13 cellular contexts compared by ENCODE assay signal in the genomic region with DNA sequence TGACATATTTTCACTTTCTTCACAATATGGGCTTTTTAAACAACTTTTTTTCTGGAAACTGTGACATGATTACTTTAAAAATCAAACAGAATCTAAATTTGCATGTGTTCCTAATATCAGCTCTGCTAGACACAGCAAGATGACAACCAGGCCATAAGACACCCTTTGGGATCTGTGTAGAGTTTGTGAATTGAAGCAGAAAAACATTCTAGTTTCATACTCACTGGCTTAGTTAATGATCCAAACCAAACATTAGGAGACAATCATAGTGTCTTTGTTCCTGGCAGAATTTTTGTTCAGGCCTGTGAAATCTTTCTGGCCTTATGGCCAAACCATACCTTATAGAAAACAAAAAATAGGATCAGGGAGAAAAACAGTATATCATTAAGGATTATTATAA.
DNase-seq lines count a peak whose midpoint lies in the region; ATAC-seq and TF ChIP-seq lines count a peak whose summit lies in the region.
"Had no signal": no experiment of that assay in that cellular context is flagged by ENCODE, and none has a peak within 500 bp of the region (broad histone marks: within the 10 kb centered on the region; RNA-seq: fewer than 3 reads in every experiment).

No MANE protein-coding gene starts in this region.

- H3K4me2 ChIP-seq in GM23338 (no peak overlapping the region), neural progenitor cell (no peak overlapping the region), Karpas-422 (ENCODE audit: low read depth, low read length, poor library complexity, severe bottlenecking) (no peak overlapping the region)

- H3K4me3 Mint-ChIP-seq in GM23338: no peak overlapping the region
- H3K4me3 Mint-ChIP-seq in neural progenitor cell: no peak overlapping the region
- H3K4me3 Mint-ChIP-seq in activated naive CD8-positive, alpha-beta T cell treated with anti-CD3 and anti-CD28 coated beads, Interleukin-2, amount 50 U/mL, for 24 hours: no peak overlapping the region
- H3K4me3 Mint-ChIP-seq: activated CD4-positive, alpha-beta T cell treated with anti-CD3 and anti-CD28 coated beads, Interleukin-2, amount 10 ng/mL, durations not matched to agents 7 days and 5 days; activated naive CD4-positive, alpha-beta T cell treated with anti-CD3 and anti-CD28 coated beads for 36 hours; CD8-positive, alpha-beta memory T cell had no signal

- DNase-seq in GM23338 (ENCODE audit: low spot score) (no peak), neural progenitor cell (ENCODE audit: low spot score) (no peak), Karpas-422 (no peak)
- DNase-seq in activated naive CD8-positive, alpha-beta T cell treated with anti-CD3 and anti-CD28 coated beads, Interleukin-2, amount 50 U/mL, for 24 hours: no peak
- DNase-seq in activated effector memory CD4-positive, alpha-beta T cell treated with Interleukin-2 at 50 U/mL for 16 hours: no peak
- DNase-seq: activated CD4-positive, alpha-beta T cell treated with anti-CD3 and anti-CD28 coated beads, Interleukin-2, amount 10 ng/mL, durations not matched to agents 7 days and 5 days; activated naive CD4-positive, alpha-beta T cell treated with anti-CD3 and anti-CD28 coated beads for 36 hours; CD8-positive, alpha-beta memory T cell; SJCRH30 had no signal

- ATAC-seq in GM18907 (IDR thresholded peaks at IDR 0.05; ENCODE audit: unreplicated experiment) (peak; percentile 76), GM23338 (no peak), HG03520 (IDR thresholded peaks at IDR 0.05; ENCODE audit: unreplicated experiment) (peak; percentile 48), GM18502 (IDR thresholded peaks at IDR 0.05; ENCODE audit: poor library complexity, unreplicated experiment) (no peak)
- ATAC-seq in activated naive CD8-positive, alpha-beta T cell treated with anti-CD3 and anti-CD28 coated beads, Interleukin-2, amount 50 U/mL, for 24 hours: no peak

- H3K27ac Mint-ChIP-seq in GM23338 (no peak overlapping the region), neural progenitor cell (peak overlapping the region; percentile 51)
- no peak overlapping the region for H3K27ac Mint-ChIP-seq in activated naive CD8-positive, alpha-beta T cell treated with anti-CD3 and anti-CD28 coated beads, Interleukin-2, amount 50 U/mL, for 24 hours
- H3K27ac Mint-ChIP-seq: activated CD4-positive, alpha-beta T cell treated with anti-CD3 and anti-CD28 coated beads, Interleukin-2, amount 10 ng/mL, durations not matched to agents 7 days and 5 days; activated naive CD4-positive, alpha-beta T cell treated with anti-CD3 and anti-CD28 coated beads for 36 hours; CD8-positive, alpha-beta memory T cell had no signal

- H3K4me1 ChIP-seq in GM23338 (ENCODE audit: insufficient read depth): no peaks in the 10 kb centered on the region
- peaks cover 17% of the 10 kb centered on the region for H3K4me1 ChIP-seq in neural progenitor cell
- no peaks in the 10 kb centered on the region for H3K4me1 ChIP-seq in Karpas-422 (ENCODE audit: low read length)
- H3K4me1 ChIP-seq: SJCRH30 had no signal

- TF ChIP-seq CTCF in GM23338 (conservative IDR thresholded peaks at IDR 0.05; ENCODE audit: low read depth in 2 of 2) (no peak), neural progenitor cell (IDR thresholded peaks at IDR 0.05) (no peak)

- H3K27me3 ChIP-seq in GM23338 (ENCODE audit: insufficient read depth) (no peaks in the 10 kb centered on the region), neural progenitor cell (no peaks in the 10 kb centered on the region), Karpas-422 (ENCODE audit: low read length) (no peaks in the 10 kb centered on the region)
- H3K27me3 ChIP-seq: SJCRH30 had no signal

- no peaks in the 10 kb centered on the region for H3K79me2 ChIP-seq in GM23338 (replicated peaks; ENCODE audit: insufficient read depth)
- no peaks in the 10 kb centered on the region for H3K79me2 ChIP-seq in neural progenitor cell (ENCODE audit: low read depth)
- no peaks in the 10 kb centered on the region for H3K79me2 ChIP-seq in Karpas-422 (ENCODE audit: low read length)

- H3K4me3 ChIP-seq in GM23338 (no peak overlapping the region), neural progenitor cell (no peak overlapping the region), Karpas-422 (ENCODE audit: low read length) (no peak overlapping the region)
- H3K4me3 ChIP-seq: coronary artery, SJCRH30 had no signal

- H4K20me1 ChIP-seq in GM23338 (replicated peaks; ENCODE audit: insufficient read depth) (no peaks in the 10 kb centered on the region), neural progenitor cell (ENCODE audit: low read depth) (no peaks in the 10 kb centered on the region), Karpas-422 (ENCODE audit: insufficient read depth, low read depth, low read length) (no peaks in the 10 kb centered on the region)

- H3K36me3 ChIP-seq in GM23338 (ENCODE audit: insufficient read depth) (no peaks in the 10 kb centered on the region), neural progenitor cell (no peaks in the 10 kb centered on the region), Karpas-422 (ENCODE audit: insufficient read depth, low read length) (no peaks in the 10 kb centered on the region)
- H3K36me3 ChIP-seq: SJCRH30 had no signal

- H3K36me3 Mint-ChIP-seq in GM23338 (ENCODE audit: low read depth) (no peaks in the 10 kb centered on the region), neural progenitor cell (no peaks in the 10 kb centered on the region)
- H3K36me3 Mint-ChIP-seq in activated naive CD8-positive, alpha-beta T cell treated with anti-CD3 and anti-CD28 coated beads, Interleukin-2, amount 50 U/mL, for 24 hours (ENCODE audit: low read depth): no peaks in the 10 kb centered on the region
- H3K36me3 Mint-ChIP-seq: CD8-positive, alpha-beta memory T cell had no signal

- no peak overlapping the region for H3K9ac ChIP-seq in neural progenitor cell
- no peak overlapping the region for H3K9ac ChIP-seq in Karpas-422 (ENCODE audit: low read length)

- H3K27me3 Mint-ChIP-seq in GM23338 (ENCODE audit: insufficient read depth, low read depth, poor library complexity) (no peaks in the 10 kb centered on the region), neural progenitor cell (ENCODE audit: insufficient read depth, low read depth) (no peaks in the 10 kb centered on the region)
- peaks cover 5% of the 10 kb centered on the region for H3K27me3 Mint-ChIP-seq in activated naive CD8-positive, alpha-beta T cell treated with anti-CD3 and anti-CD28 coated beads, Interleukin-2, amount 50 U/mL, for 24 hours

- H3K9me3 Mint-ChIP-seq in GM23338: no peaks in the 10 kb centered on the region
- H3K9me3 Mint-ChIP-seq in neural progenitor cell: peaks cover 2% of the 10 kb centered on the region
- H3K9me3 Mint-ChIP-seq in activated naive CD8-positive, alpha-beta T cell treated with anti-CD3 and anti-CD28 coated beads, Interleukin-2, amount 50 U/mL, for 24 hours: peaks cover 4% of the 10 kb centered on the region
- H3K9me3 Mint-ChIP-seq: activated CD4-positive, alpha-beta T cell treated with anti-CD3 and anti-CD28 coated beads, Interleukin-2, amount 10 ng/mL, durations not matched to agents 7 days and 5 days; activated naive CD4-positive, alpha-beta T cell treated with anti-CD3 and anti-CD28 coated beads for 36 hours had no signal

- H3F3A ChIP-seq in GM23338 (replicated peaks; ENCODE audit: low read depth): no peaks in the 10 kb centered on the region
- H3F3A ChIP-seq in neural progenitor cell (ENCODE audit: low read depth): peaks cover 5% of the 10 kb centered on the region

- H3K9me3 ChIP-seq in neural progenitor cell (ENCODE audit: low read depth) (no peaks in the 10 kb centered on the region), Karpas-422 (ENCODE audit: low read length) (no peaks in the 10 kb centered on the region)
- H3K9me3 ChIP-seq: SJCRH30 had no signal

- H3K27ac ChIP-seq in GM23338 (ENCODE audit: low read depth) (no peak overlapping the region), neural progenitor cell (no peak overlapping the region), Karpas-422 (ENCODE audit: low read length) (no peak overlapping the region)
- H3K27ac ChIP-seq: coronary artery, SJCRH30 had no signal

- H3K4me1 Mint-ChIP-seq in GM23338: peaks cover 4% of the 10 kb centered on the region; the same call in 2 of the 3 replicates
- peaks cover 14% of the 10 kb centered on the region for H3K4me1 Mint-ChIP-seq in neural progenitor cell
- no peaks in the 10 kb centered on the region for H3K4me1 Mint-ChIP-seq in activated naive CD8-positive, alpha-beta T cell treated with anti-CD3 and anti-CD28 coated beads, Interleukin-2, amount 50 U/mL, for 24 hours
- H3K4me1 Mint-ChIP-seq: activated CD4-positive, alpha-beta T cell treated with anti-CD3 and anti-CD28 coated beads, Interleukin-2, amount 10 ng/mL, durations not matched to agents 7 days and 5 days; CD8-positive, alpha-beta memory T cell had no signal

- H3K9me2 ChIP-seq in GM23338 (ENCODE audit: insufficient read depth) (no peaks in the 10 kb centered on the region), Karpas-422 (replicated peaks; ENCODE audit: insufficient read depth, low read length) (no peaks in the 10 kb centered on the region)

- peak overlapping the region; percentile 85; the same call in 1 of the 2 replicates for H2AFZ ChIP-seq in GM23338
- H2AFZ ChIP-seq in neural progenitor cell (replicated peaks): peak overlapping the region; percentile 87
- H2AFZ ChIP-seq in Karpas-422 (ENCODE audit: low read length): no peak overlapping the region

TF ChIP-seq in GM23338, 12 proteins besides CTCF, POLR2A, EP300 and RAD21:
- TF ChIP-seq EZH2 (IDR thresholded peaks at IDR 0.05; ENCODE audit: low read depth, unreplicated experiment): no peak
- TF ChIP-seq NANOG (IDR thresholded peaks at IDR 0.05; ENCODE audit: borderline replicate concordance): no peak

Comparison
In these comparisons a context has a peak if more than half of its experiments do, and no peak if none do; other contexts are left out.
1. ATAC-seq: peak in GM18907 (single experiment) and HG03520 (single experiment); none in GM23338 (single experiment), activated naive CD8-positive, alpha-beta T cell treated with anti-CD3 and anti-CD28 coated beads, Interleukin-2, amount 50 U/mL, for 24 hours (single experiment) and GM18502 (single experiment).